6 cellular contexts compared by ENCODE assay signal in the genomic region with DNA sequence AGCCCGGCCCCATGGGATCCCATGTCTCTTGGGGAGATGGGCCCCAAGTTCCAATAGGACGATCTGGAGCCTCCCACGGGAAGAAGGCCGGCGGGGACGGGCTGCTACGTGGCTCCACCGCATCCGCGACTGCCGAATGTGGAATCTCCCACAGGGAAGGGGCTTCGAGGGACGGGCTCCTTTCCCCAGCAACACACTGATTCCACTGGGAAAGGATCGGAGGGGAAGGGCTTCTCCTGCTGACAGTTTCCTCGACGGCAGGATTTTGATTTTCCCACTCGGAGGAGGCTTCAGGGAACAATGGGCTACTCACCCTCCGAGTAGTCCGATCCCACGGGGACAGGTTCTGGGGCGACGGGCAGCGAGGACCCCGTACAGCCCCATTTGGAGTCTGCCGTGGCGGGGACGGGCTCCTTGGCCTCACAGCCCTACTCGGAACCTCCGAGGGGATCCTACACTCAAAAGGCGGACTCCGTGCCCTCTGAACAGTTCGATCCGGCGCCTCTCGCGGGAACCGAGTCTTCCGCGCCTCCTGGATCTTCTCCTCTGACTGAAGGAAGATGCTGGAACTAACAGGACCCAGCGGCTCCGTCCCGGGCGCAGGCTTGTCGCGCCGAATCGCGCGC. TPM values are rescaled to one million over a fixed set of nuclear protein-coding genes. Genes with fewer than 3 reads are reported as not detected.
DNase-seq lines count a peak whose midpoint lies in the region; ATAC-seq, FAIRE-seq and TF ChIP-seq lines count a peak whose summit lies in the region.

No MANE protein-coding gene starts in this region.

- no peak overlapping the region for H2AK5ac ChIP-seq in H9 (ENCODE audit: insufficient read length, low read length)

- peaks cover 19 to 45% of the 10 kb centered on the region in 2 experiments for H3K4me1 Mint-ChIP-seq in H9
- H3K4me1 Mint-ChIP-seq in osteocyte (ENCODE audit: unreplicated experiment): peaks cover 28% of the 10 kb centered on the region

- H2BK12ac ChIP-seq in H9 (ENCODE audit: insufficient read length, low read depth, low read length): no peak overlapping the region

- in situ Hi-C loops in GM12878 (cut with MboI): no loop called here

- RAD21 ChIA-PET in GM12878 (lab: Charles Lee; ENCODE audit: unreplicated experiment): interaction anchor here (1.5 to 4.4 kb wide), 4 partner anchors 29 to 143 kb away, joined by 4 to 25 read pairs (median 17); no protein-coding TSS in a partner anchor

- H3K23ac ChIP-seq in H9 (ENCODE audit: insufficient read length, low read depth, low read length): no peak overlapping the region

- H3T11ph ChIP-seq in H9 (ENCODE audit: low read length): no peak overlapping the region

- H3K18ac ChIP-seq in H9 (ENCODE audit: insufficient read length, low read depth, low read length): no peak overlapping the region

- TF ChIP-seq CTCF in H9 (conservative IDR thresholded peaks at IDR 0.05) (no peak), GM12878 (IDR thresholded peaks at IDR 0.05 in 2 of 3, conservative IDR thresholded peaks at IDR 0.05 in 1 of 3; ENCODE audit: control insufficient read depth in 2 of 3, extremely low read depth in 1 of 3, insufficient read depth in 1 of 3, low read depth in 3 of 3, low read length in 3 of 3) (no peak), osteocyte (IDR thresholded peaks at IDR 0.05) (no peak)

- no peaks in the 10 kb centered on the region for H3K79me1 ChIP-seq in H9 (ENCODE audit: insufficient read depth, low read depth, low read length, poor library complexity, severe bottlenecking)

- H2BK20ac ChIP-seq in H9 (ENCODE audit: low read depth, low read length, poor library complexity, severe bottlenecking): no peak overlapping the region

- no peak overlapping the region for H4K5ac ChIP-seq in H9 (ENCODE audit: insufficient read length, low read depth, low read length)

- intact Hi-C loops in GM12878 (cut with micrococcal nuclease; ENCODE audit: unreplicated experiment): loop anchor here (2.0 to 5.0 kb wide), 4 partner anchors 53 to 141 kb away; a partner anchor contains a TSS
- intact Hi-C loops in posterior vena cava (cut with DNase I): no loop called here

- H3K4me3 ChIP-seq in GM12878: peak overlapping the region; percentile 87

- H3K4ac ChIP-seq in H9 (ENCODE audit: low read depth, low read length): no peak overlapping the region

- no peak for ATAC-seq in GM12878
- ATAC-seq in GM18505 (IDR thresholded peaks at IDR 0.05; ENCODE audit: unreplicated experiment): no peak

- H3K9ac ChIP-seq in H9 (ENCODE audit: extremely low read depth, insufficient read length, low read length): no peak overlapping the region
- H3K9ac ChIP-seq in GM12878 (ENCODE audit: control insufficient read depth, insufficient read depth, low read length): peak overlapping the region; percentile 97

- BruUV-seq in GM12878 (replicated peaks; lab: Mats Ljungman, UMichigan): no TSS peak

- CTCF ChIA-PET in GM12878 (lab: Yijun Ruan, JAX): interaction anchor here (1.0 to 4.4 kb wide), 3 partner anchors 52 to 142 kb away, joined by 3 to 35 read pairs (median 6); a partner anchor contains a TSS

- H3K4me1 ChIP-seq in H9 (ENCODE audit: insufficient read depth, low read length): peaks cover 4% of the 10 kb centered on the region; the same call in 1 of the 2 replicates
- peaks cover 55% of the 10 kb centered on the region for H3K4me1 ChIP-seq in GM12878 (ENCODE audit: control insufficient read depth, insufficient read depth, low read length)

- TF ChIP-seq POLR2A in GM12878 (IDR thresholded peaks at IDR 0.05; ENCODE audit: low read depth, low read length) (no peak), GM18505 (IDR thresholded peaks at IDR 0.05; ENCODE audit: borderline replicate concordance, extremely low read depth, insufficient read depth, insufficient read length) (no peak)

- H3K27ac ChIP-seq in H9 (ENCODE audit: insufficient read length, low read depth, low read length): no peak overlapping the region
- H3K27ac ChIP-seq in GM12878 (ENCODE audit: control insufficient read depth, insufficient read depth): peak overlapping the region; percentile 90

- H3K14ac ChIP-seq in H9 (ENCODE audit: insufficient read depth, low read length): peak overlapping the region; percentile 38; the same call in 1 of the 2 replicates

- POLR2A ChIA-PET in GM12878 (lab: Charles Lee): interaction anchor here (1.0 to 1.1 kb wide), 2 partner anchors 10 to 121 kb away, joined by 3 read pairs; a partner anchor contains a TSS

- H2BK5ac ChIP-seq in H9 (ENCODE audit: insufficient read length, low read length): no peak overlapping the region

- no peaks in the 10 kb centered on the region for H3K79me2 ChIP-seq in H9 (ENCODE audit: insufficient read depth, low read length)
- peaks cover 71% of the 10 kb centered on the region for H3K79me2 ChIP-seq in GM12878 (ENCODE audit: control insufficient read depth, insufficient read depth, low read length)

- H3K36me3 Mint-ChIP-seq in H9 (ENCODE audit: insufficient read depth in 1 of 3, low read depth in 3 of 3) (peaks cover 0 to 6% (median 0%) of the 10 kb centered on the region in 3 experiments; a peak in 5 of 7 replicates), osteocyte (ENCODE audit: unreplicated experiment) (no peaks in the 10 kb centered on the region)

- no peak overlapping the region for H4K8ac ChIP-seq in H9 (replicated peaks; ENCODE audit: insufficient read length, low read depth, low read length)

- H3K4me3 Mint-ChIP-seq in H9 (peak overlapping the region; percentile 79 to 88), osteocyte (ENCODE audit: unreplicated experiment) (peak overlapping the region; percentile 78)

- H3K4me2 ChIP-seq in H9 (ENCODE audit: insufficient read depth, insufficient read length, low read length) (peak overlapping the region; percentile 85), GM12878 (ENCODE audit: control insufficient read depth, insufficient read depth) (peak overlapping the region; percentile 73)

- H4K91ac ChIP-seq in H9 (ENCODE audit: insufficient read length, low read depth, low read length): no peak overlapping the region

- peaks cover 22% of the 10 kb centered on the region for H3K23me2 ChIP-seq in H9 (ENCODE audit: insufficient read length, low read depth, low read length, poor library complexity, severe bottlenecking)

- H4K20me1 ChIP-seq in H9 (ENCODE audit: control insufficient read depth, insufficient read depth, insufficient read length) (peaks cover 2% of the 10 kb centered on the region), GM12878 (ENCODE audit: control insufficient read depth, insufficient read depth) (no peaks in the 10 kb centered on the region)

- H2AFZ ChIP-seq in H9 (ENCODE audit: low read length): no peak overlapping the region
- peak overlapping the region; percentile 86 for H2AFZ ChIP-seq in GM12878 (ENCODE audit: control insufficient read depth, low read depth, low read length)

- FAIRE-seq in GM12878 (lab: Jason Lieb, UNC): no peak

- H3K27me3 ChIP-seq in H9 (ENCODE audit: insufficient read depth, low read length): peaks cover 8% of the 10 kb centered on the region
- no peaks in the 10 kb centered on the region for H3K27me3 ChIP-seq in GM12878 (replicated peaks in 1 of 2; ENCODE audit: control insufficient read depth in 2 of 2, insufficient read depth in 2 of 2, low read length in 1 of 2)

- SMC1A ChIA-PET in GM12878 (lab: Charles Lee; ENCODE audit: uncharacterized antibody, unreplicated experiment): interaction anchor here (1.8 to 3.9 kb wide), 2 partner anchors 29 to 120 kb away, joined by 4 to 15 read pairs; no protein-coding TSS in a partner anchor

- no peak overlapping the region for H3K27ac Mint-ChIP-seq in H9
- peak overlapping the region; percentile 60 for H3K27ac Mint-ChIP-seq in osteocyte (ENCODE audit: unreplicated experiment)

- no CpG with 5 or more reads among the region's 49 CpGs for WGBS in H9 (ENCODE audit: extremely low coverage, insufficient read length, low lambda C conversion rate)
- WGBS in GM12878 (ENCODE audit: insufficient coverage, insufficient replicate concordance, low lambda C conversion rate, missing lambda C conversion rate): 19% methylated on average over 49 of the region's 49 CpGs

- H3K56ac ChIP-seq in H9 (ENCODE audit: insufficient read length, low read depth, low read length): no peak overlapping the region

- DNase-seq in H9: no peak
- DNase-seq in GM12878 (ENCODE audit: low read depth, low spot score): no peak
- no peak for DNase-seq in osteocyte (ENCODE audit: extremely low spot score, unreplicated experiment)
- no peak for DNase-seq in posterior vena cava (ENCODE audit: low spot score)
- no peak for DNase-seq in NCI-H1092 (lab: John Stamatoyannopoulos, UW)

- H3K9me3 Mint-ChIP-seq in H9 (no peaks in the 10 kb centered on the region), osteocyte (ENCODE audit: unreplicated experiment) (no peaks in the 10 kb centered on the region)

- H2BK120ac ChIP-seq in H9 (ENCODE audit: low read depth, low read length, poor library complexity, severe bottlenecking): no peak overlapping the region

- no peaks in the 10 kb centered on the region for H3K9me3 ChIP-seq in H9 (ENCODE audit: control insufficient read depth, low read depth, low read length)
- no peaks in the 10 kb centered on the region for H3K9me3 ChIP-seq in GM12878 (replicated peaks; ENCODE audit: control insufficient read depth, insufficient read depth, low read length)

- no peak overlapping the region for H2BK15ac ChIP-seq in H9 (ENCODE audit: low read depth, low read length)

- H3K27me3 Mint-ChIP-seq in H9 (ENCODE audit: low read depth) (peaks cover 31% of the 10 kb centered on the region), osteocyte (ENCODE audit: unreplicated experiment) (no peaks in the 10 kb centered on the region)

- no peak for TF ChIP-seq RAD21 in GM12878 (IDR thresholded peaks at IDR 0.05; ENCODE audit: insufficient read depth, low read depth, low read length)

- TF ChIP-seq EP300 in GM12878 (IDR thresholded peaks at IDR 0.05; ENCODE audit: borderline replicate concordance in 1 of 2, control insufficient read depth in 1 of 2, low read depth in 2 of 2, low read length in 2 of 2): no peak

- peaks cover 0 to 7% of the 10 kb centered on the region in 2 experiments; a peak in 1 of 4 replicates for H3K36me3 ChIP-seq in GM12878 (ENCODE audit: control insufficient read depth in 2 of 2, insufficient read depth in 2 of 2, low read length in 1 of 2)

RNA-seq across cellular contexts. Expression of a gene that starts 1.3 kb away (rescaled TPM):
- total RNA-seq in H9 (2021) (3.3 and 3.4 TPM in 2 replicates), GM12878 (2014; rRNA removed) (3.0 and 3.8 TPM in 2 replicates), GM12878 (2014; rRNA removed; fragmentation: Illumina TruSeq; extraction: Trizol) (1.7 and 2.0 TPM in 2 replicates), GM12878 (2021) (6.0 and 6.5 TPM in 2 replicates), osteocyte (1.5 and 1.6 TPM in 2 replicates), posterior vena cava (1 to 10 TPM; 4.4 to 8.9 TPM)
- total RNA-seq in GM12878 (2013; cell fraction: nucleolus; rRNA removed): 3.5 and 4.4 TPM in 2 replicates
- polyA plus RNA-seq in GM12878 (2011; ENCODE audit: low read depth): 1.4 TPM
- polyA plus RNA-seq in GM12878 (2011; rRNA removed) (0.59 and 1.1 TPM in 2 replicates), GM12878 (2014; fragmentation: Illumina TruSeq; extraction: Trizol) (0.78 and 1.4 TPM in 2 replicates), GM12878 (2014; fragmentation: Nextera tagmentation; extraction: Ambion mirVana) (under 1 TPM; 0.14 to 0.58 TPM), GM12878 (2014; rRNA removed) (4.7 and 5.1 TPM in 2 replicates), GM12878 (2016; fragmentation: Nextera tagmentation; extraction: Ambion mirVana) (1 to 10 TPM; 6.2 to 8.1 TPM)
- polyA plus RNA-seq in GM12878 (2011; cell fraction: cytosol; rRNA removed): 1.3 and 2.2 TPM in 2 replicates
- 3.4 and 4.5 TPM in 2 replicates for polyA plus RNA-seq in GM12878 (2011; cell fraction: nucleus; rRNA removed)
- polyA plus RNA-seq in GM12878 (2012): 3.8 and 5.2 TPM in 2 replicates
- 0.95 and 1.9 TPM in 2 replicates for polyA minus RNA-seq in GM12878 (2011; rRNA and poly(A)+ RNA removed)
- 0.73 and 1.1 TPM in 2 replicates for polyA minus RNA-seq in GM12878 (2011; cell fraction: cytosol; rRNA and poly(A)+ RNA removed)
- polyA minus RNA-seq in GM12878 (2011; cell fraction: nucleus; rRNA and poly(A)+ RNA removed): 3.4 and 6.2 TPM in 2 replicates

RNA-seq across cellular contexts. Expression of a gene that starts 3.9 kb away (rescaled TPM):
- total RNA-seq in H9 (2021) (0.31 and 0.48 TPM in 2 replicates), GM12878 (2014; rRNA removed) (211 and 238 TPM in 2 replicates), GM12878 (2014; rRNA removed; fragmentation: Illumina TruSeq; extraction: Trizol) (132 and 157 TPM in 2 replicates), GM12878 (2021) (200 and 218 TPM in 2 replicates), osteocyte (not detected in 2 replicates), posterior vena cava (1 to 10 TPM; 1.0 TPM)
- total RNA-seq in GM12878 (2013; cell fraction: nucleolus; rRNA removed): 108 and 124 TPM in 2 replicates
- polyA plus RNA-seq in GM12878 (2011; ENCODE audit: low read depth): 170 TPM
- polyA plus RNA-seq in GM12878 (2011; rRNA removed) (37.4 and 65.2 TPM in 2 replicates), GM12878 (2014; fragmentation: Illumina TruSeq; extraction: Trizol) (44.1 and 147 TPM in 2 replicates), GM12878 (2014; fragmentation: Nextera tagmentation; extraction: Ambion mirVana) (10 to 100 TPM; 19.3 to 56.9 TPM), GM12878 (2014; rRNA removed) (291 and 321 TPM in 2 replicates), GM12878 (2016; fragmentation: Nextera tagmentation; extraction: Ambion mirVana) (100 to 1,000 TPM; 369 to 406 TPM)
- polyA plus RNA-seq in GM12878 (2011; cell fraction: cytosol; rRNA removed): 96.6 and 144 TPM in 2 replicates
- 140 and 154 TPM in 2 replicates for polyA plus RNA-seq in GM12878 (2011; cell fraction: nucleus; rRNA removed)
- polyA plus RNA-seq in GM12878 (2012): 253 and 361 TPM in 2 replicates
- 43.4 and 79.0 TPM in 2 replicates for polyA minus RNA-seq in GM12878 (2011; rRNA and poly(A)+ RNA removed)
- polyA minus RNA-seq in GM12878 (2011; cell fraction: cytosol; rRNA and poly(A)+ RNA removed): 21.8 and 23.1 TPM in 2 replicates
- polyA minus RNA-seq in GM12878 (2011; cell fraction: nucleus; rRNA and poly(A)+ RNA removed): 58.2 and 93.9 TPM in 2 replicates

RNA-seq across cellular contexts. Expression of a gene that starts 10.3 kb away (rescaled TPM):
- 12.9 and 13.0 TPM in 2 replicates for total RNA-seq in H9 (2021)
- 8.9 and 9.5 TPM in 2 replicates for total RNA-seq in GM12878 (2013; cell fraction: nucleolus; rRNA removed)
- total RNA-seq in GM12878 (2014; rRNA removed): 5.1 and 8.1 TPM in 2 replicates
- total RNA-seq in GM12878 (2014; rRNA removed; fragmentation: Illumina TruSeq; extraction: Trizol): 6.3 and 8.1 TPM in 2 replicates
- total RNA-seq in GM12878 (2021): 4.1 and 5.6 TPM in 2 replicates
- polyA plus RNA-seq in GM12878 (2011; ENCODE audit: low read depth): 8.4 TPM
- polyA plus RNA-seq in GM12878 (2011; rRNA removed): 5.3 and 6.0 TPM in 2 replicates
- 2.9 and 3.7 TPM in 2 replicates for polyA plus RNA-seq in GM12878 (2011; cell fraction: cytosol; rRNA removed)
- polyA plus RNA-seq in GM12878 (2011; cell fraction: nucleus; rRNA removed): 3.2 and 4.8 TPM in 2 replicates
- 7.6 and 8.6 TPM in 2 replicates for polyA plus RNA-seq in GM12878 (2012)
- 6.1 and 9.8 TPM in 2 replicates for polyA plus RNA-seq in GM12878 (2014; fragmentation: Illumina TruSeq; extraction: Trizol)
- 1 to 10 TPM; 7.6 to 8.5 TPM for polyA plus RNA-seq in GM12878 (2014; fragmentation: Nextera tagmentation; extraction: Ambion mirVana)
- polyA plus RNA-seq in GM12878 (2014; rRNA removed): 7.1 and 7.2 TPM in 2 replicates
- polyA plus RNA-seq in GM12878 (2016; fragmentation: Nextera tagmentation; extraction: Ambion mirVana): 1 to 10 TPM; 7.0 to 7.4 TPM
- polyA minus RNA-seq in GM12878 (2011; rRNA and poly(A)+ RNA removed): 2.2 and 2.6 TPM in 2 replicates
- not detected in 2 replicates for polyA minus RNA-seq in GM12878 (2011; cell fraction: cytosol; rRNA and poly(A)+ RNA removed)
- polyA minus RNA-seq in GM12878 (2011; cell fraction: nucleus; rRNA and poly(A)+ RNA removed): 2.3 and 3.4 TPM in 2 replicates
- 4.6 TPM in 2 replicates for total RNA-seq in osteocyte
- total RNA-seq in posterior vena cava: 1 to 10 TPM; 1.9 to 2.6 TPM

RNA-seq across cellular contexts. Expression of a gene that starts 10.5 kb away (rescaled TPM):
- total RNA-seq in H9 (2021) (not detected in 2 replicates), GM12878 (2014; rRNA removed) (0.98 and 1.2 TPM in 2 replicates), GM12878 (2014; rRNA removed; fragmentation: Illumina TruSeq; extraction: Trizol) (1.7 and 2.4 TPM in 2 replicates), GM12878 (2021) (4.1 and 4.7 TPM in 2 replicates), osteocyte (not detected in 2 replicates), posterior vena cava (not detected)
- 24.3 and 24.7 TPM in 2 replicates for total RNA-seq in GM12878 (2013; cell fraction: nucleolus; rRNA removed)
- polyA plus RNA-seq in GM12878 (2011; ENCODE audit: low read depth): 1.2 TPM
- polyA plus RNA-seq in GM12878 (2011; rRNA removed) (1.1 and 1.5 TPM in 2 replicates), GM12878 (2014; fragmentation: Illumina TruSeq; extraction: Trizol) (0.95 and 1.7 TPM in 2 replicates), GM12878 (2014; fragmentation: Nextera tagmentation; extraction: Ambion mirVana) (under 1 TPM; 0.35 to 0.74 TPM), GM12878 (2014; rRNA removed) (3.2 and 3.3 TPM in 2 replicates), GM12878 (2016; fragmentation: Nextera tagmentation; extraction: Ambion mirVana) (1 to 10 TPM; 1.5 to 1.6 TPM)
- 1.2 and 1.3 TPM in 2 replicates for polyA plus RNA-seq in GM12878 (2011; cell fraction: cytosol; rRNA removed)
- 18.8 and 22.0 TPM in 2 replicates for polyA plus RNA-seq in GM12878 (2011; cell fraction: nucleus; rRNA removed)
- polyA plus RNA-seq in GM12878 (2012): 3.3 and 4.3 TPM in 2 replicates
- 5.6 and 11.2 TPM in 2 replicates for polyA minus RNA-seq in GM12878 (2011; rRNA and poly(A)+ RNA removed)
- polyA minus RNA-seq in GM12878 (2011; cell fraction: cytosol; rRNA and poly(A)+ RNA removed): not detected in 2 replicates
- polyA minus RNA-seq in GM12878 (2011; cell fraction: nucleus; rRNA and poly(A)+ RNA removed): 9.8 and 16.2 TPM in 2 replicates

RNA-seq across cellular contexts. Expression of a gene that starts 45.7 kb away (rescaled TPM):
- total RNA-seq in H9 (2021) (25.4 and 26.5 TPM in 2 replicates), GM12878 (2014; rRNA removed) (5.3 and 6.4 TPM in 2 replicates), GM12878 (2014; rRNA removed; fragmentation: Illumina TruSeq; extraction: Trizol) (10.6 and 10.8 TPM in 2 replicates), GM12878 (2021) (16.9 and 19.7 TPM in 2 replicates), osteocyte (26.2 and 32.7 TPM in 2 replicates), posterior vena cava (10 to 100 TPM; 13.3 to 18.8 TPM)
- total RNA-seq in GM12878 (2013; cell fraction: nucleolus; rRNA removed): 9.8 and 13.1 TPM in 2 replicates
- 7.0 TPM for polyA plus RNA-seq in GM12878 (2011; ENCODE audit: low read depth)
- polyA plus RNA-seq in GM12878 (2011; rRNA removed) (21.0 and 34.0 TPM in 2 replicates), GM12878 (2014; fragmentation: Illumina TruSeq; extraction: Trizol) (17.5 and 22.6 TPM in 2 replicates), GM12878 (2014; fragmentation: Nextera tagmentation; extraction: Ambion mirVana) (10 to 100 TPM; 20.5 to 26.7 TPM), GM12878 (2014; rRNA removed) (5.3 and 10.1 TPM in 2 replicates), GM12878 (2016; fragmentation: Nextera tagmentation; extraction: Ambion mirVana) (10 to 100 TPM; 16.7 to 18.0 TPM)
- polyA plus RNA-seq in GM12878 (2011; cell fraction: cytosol; rRNA removed): 5.6 and 8.9 TPM in 2 replicates
- 4.0 and 5.5 TPM in 2 replicates for polyA plus RNA-seq in GM12878 (2011; cell fraction: nucleus; rRNA removed)
- 12.4 and 17.4 TPM in 2 replicates for polyA plus RNA-seq in GM12878 (2012)
- polyA minus RNA-seq in GM12878 (2011; rRNA and poly(A)+ RNA removed): 6.6 and 10.5 TPM in 2 replicates
- polyA minus RNA-seq in GM12878 (2011; cell fraction: cytosol; rRNA and poly(A)+ RNA removed): 3.2 and 7.4 TPM in 2 replicates
- 2.2 and 2.9 TPM in 2 replicates for polyA minus RNA-seq in GM12878 (2011; cell fraction: nucleus; rRNA and poly(A)+ RNA removed)

Comparison
In these comparisons a context has a peak if more than half of its experiments do, and no peak if none do; other contexts are left out.
1. RNA of a gene that starts 3.9 kb away (total RNA-seq): 108 to 238 TPM in GM12878; 1.0 TPM in posterior vena cava, 0.31 to 0.48 TPM in H9 and not detected in osteocyte; every median in the first group is over 10 times any median in the second.